Comparison of ENCODE assay signal across 10 cellular contexts in genomic region chr3:183527421-183527979, GRCh38. TPM values are rescaled to one million over a fixed set of nuclear protein-coding genes. Genes with fewer than 3 reads are reported as not detected.
DNase-seq lines count a peak whose midpoint lies in the region; ATAC-seq and TF ChIP-seq lines count a peak whose summit lies in the region.
"Had no signal": no experiment of that assay in that cellular context is flagged by ENCODE, and none has a peak within 500 bp of the region (broad histone marks: within the 10 kb centered on the region; RNA-seq: fewer than 3 reads in every experiment).

No MANE protein-coding gene starts in this region.

- H3K79me2 ChIP-seq in DND-41 (ENCODE audit: insufficient read depth, low read length) = peaks cover 5% of the 10 kb centered on the region; the same call in 1 of the 2 replicates

- ATAC-seq in DND-41 (ENCODE audit: insufficient read depth, low read depth) (peak; percentile 44; the same call in 2 of the 3 replicates), GM19438 (IDR thresholded peaks at IDR 0.05; ENCODE audit: low read depth, unreplicated experiment) (peak; percentile 76), HG03139 (IDR thresholded peaks at IDR 0.05; ENCODE audit: unreplicated experiment) (peak; percentile 87)
- peak; percentile 80 for ATAC-seq in activated CD8-positive, alpha-beta T cell treated with anti-CD3 and anti-CD28 coated beads for 36 hours

- H3K4me2 ChIP-seq in DND-41 (ENCODE audit: insufficient read depth, low read length) = no peak overlapping the region

- peaks cover 43% of the 10 kb centered on the region for H3K4me1 Mint-ChIP-seq in activated CD8-positive, alpha-beta T cell treated with anti-CD3 and anti-CD28 coated beads for 36 hours (ENCODE audit: low read depth)

- H3K27me3 ChIP-seq in DND-41 (ENCODE audit: insufficient read depth, low read length, poor library complexity) = no peaks in the 10 kb centered on the region
- peaks cover 6% of the 10 kb centered on the region for H3K27me3 ChIP-seq in left ventricle myocardium inferior (ENCODE audit: low read depth)
- H3K27me3 ChIP-seq: adrenal gland had no signal

- H3K36me3 Mint-ChIP-seq in activated CD8-positive, alpha-beta T cell treated with anti-CD3 and anti-CD28 coated beads for 36 hours (ENCODE audit: low read depth) = peaks cover 64% of the 10 kb centered on the region

- H3K4me1 ChIP-seq in DND-41 (ENCODE audit: insufficient read depth, low read length) (no peaks in the 10 kb centered on the region), left ventricle myocardium inferior (peaks cover 12% of the 10 kb centered on the region)
- H3K4me1 ChIP-seq: adrenal gland had no signal

- CTCF ChIA-PET in activated CD8-positive, alpha-beta T cell treated with anti-CD3 and anti-CD28 coated beads for 36 hours (lab: Charles Lee) = interaction anchor here (0.8 to 1.9 kb wide), 3 partner anchors 11 to 122 kb away, joined by 3 to 8 read pairs (median 6); no protein-coding TSS in a partner anchor

- no peaks in the 10 kb centered on the region for H3K27me3 Mint-ChIP-seq in activated CD8-positive, alpha-beta T cell treated with anti-CD3 and anti-CD28 coated beads for 36 hours

- H3K4me3 ChIP-seq in DND-41 (ENCODE audit: low read depth in 1 of 2, low read length in 2 of 2) = no peak overlapping the region
- no peak overlapping the region for H3K4me3 ChIP-seq in left ventricle myocardium inferior
- H3K4me3 ChIP-seq: adrenal gland had no signal

- H3K4me3 Mint-ChIP-seq in activated CD8-positive, alpha-beta T cell treated with anti-CD3 and anti-CD28 coated beads for 36 hours = no peak overlapping the region

- H3K9me3 ChIP-seq in DND-41 (ENCODE audit: insufficient read depth, low read length, severe bottlenecking) (no peaks in the 10 kb centered on the region), left ventricle myocardium inferior (replicated peaks) (peaks cover 7% of the 10 kb centered on the region)
- H3K9me3 ChIP-seq: adrenal gland had no signal

- POLR2A ChIA-PET in activated CD8-positive, alpha-beta T cell treated with anti-CD3 and anti-CD28 coated beads for 36 hours (lab: Charles Lee) = interaction anchor here (1.0 to 1.4 kb wide), 5 partner anchors 10 to 170 kb away, joined by 3 to 4 read pairs (median 3); partner anchors contain the start of genes KLHL6 and YEATS2

- no peak for TF ChIP-seq CTCF in DND-41 (IDR thresholded peaks at IDR 0.05; ENCODE audit: borderline replicate concordance, extremely low read depth, low read length, poor library complexity, severe bottlenecking)
- TF ChIP-seq CTCF in activated CD8-positive, alpha-beta T cell treated with anti-CD3 and anti-CD28 coated beads for 36 hours (IDR thresholded peaks at IDR 0.05) = no peak
- TF ChIP-seq CTCF in left ventricle myocardium inferior (IDR thresholded peaks at IDR 0.05; ENCODE audit: borderline replicate concordance) = no peak

- H3K9me3 Mint-ChIP-seq in activated CD8-positive, alpha-beta T cell treated with anti-CD3 and anti-CD28 coated beads for 36 hours = peaks cover 1% of the 10 kb centered on the region

- H3K27ac ChIP-seq in DND-41 (ENCODE audit: low read length) = no peak overlapping the region
- H3K27ac ChIP-seq in left ventricle myocardium inferior (replicated peaks) = no peak overlapping the region
- H3K27ac ChIP-seq: adrenal gland had no signal

- H4K20me1 ChIP-seq in DND-41 (ENCODE audit: insufficient read depth, low read length) = peaks cover 3% of the 10 kb centered on the region; the same call in 1 of the 2 replicates

- no peak for DNase-seq in DND-41
- DNase-seq in activated CD8-positive, alpha-beta T cell treated with anti-CD3 and anti-CD28 coated beads for 36 hours = peak; percentile 37
- no peak for DNase-seq in NCI-H1092 treated with DMSO at 0.1 percent for 48 hours (lab: John Stamatoyannopoulos, UW)
- DNase-seq in left ventricle myocardium inferior = no peak
- no peak for DNase-seq in activated CD8-positive, alpha-beta memory T cell treated with anti-CD3 and anti-CD28 coated beads for 24 hours
- no peak for DNase-seq in NCI-H1436 (lab: John Stamatoyannopoulos, UW)

- intact Hi-C loops in activated CD8-positive, alpha-beta T cell treated with anti-CD3 and anti-CD28 coated beads for 36 hours (cut with micrococcal nuclease) = no loop called here
- intact Hi-C loops in left ventricle myocardium inferior (cut with micrococcal nuclease) = no loop called here

- H3K9ac ChIP-seq in DND-41 (ENCODE audit: low read depth, low read length) = no peak overlapping the region

- peak overlapping the region; percentile 56 for H3K27ac Mint-ChIP-seq in activated CD8-positive, alpha-beta T cell treated with anti-CD3 and anti-CD28 coated beads for 36 hours

- peaks cover 47% of the 10 kb centered on the region for H3K36me3 ChIP-seq in DND-41 (ENCODE audit: insufficient read depth, low read length)
- H3K36me3 ChIP-seq in left ventricle myocardium inferior = no peaks in the 10 kb centered on the region
- H3K36me3 ChIP-seq: adrenal gland had no signal

- H2AFZ ChIP-seq in DND-41 (ENCODE audit: low read depth, low read length) = no peak overlapping the region

RNA-seq across cellular contexts. Expression of gene KLHL6, which starts 28.0 kb away (rescaled TPM):
- total RNA-seq in activated CD8-positive, alpha-beta T cell treated with anti-CD3 and anti-CD28 coated beads for 36 hours = 10 to 100 TPM; 32.4 to 32.6 TPM
- total RNA-seq in left ventricle myocardium inferior = 0.69 TPM
- total RNA-seq: NCI-H460 had no signal

Comparison
In these comparisons a context has a peak if more than half of its experiments do, and no peak if none do; other contexts are left out.
1. RNA of gene KLHL6, which starts 28.0 kb away (total RNA-seq): 32.4 to 32.6 TPM in activated CD8-positive, alpha-beta T cell treated with anti-CD3 and anti-CD28 coated beads for 36 hours; 0.69 TPM in left ventricle myocardium inferior (single experiment); every median in the first group is over 10 times any median in the second.
2. Peak in every context shown above with its lines, with median percentiles within 50 percentile points of each other: ATAC-seq.